20 cellular contexts compared by ENCODE assay signal in genomic region chr1:89802841-89803240, GRCh38. TPM values are rescaled to one million over a fixed set of nuclear protein-coding genes. Genes with fewer than 3 reads are reported as not detected.
DNase-seq lines count a peak whose midpoint lies in the region; ATAC-seq, FAIRE-seq and TF ChIP-seq lines count a peak whose summit lies in the region.
"Had no signal": no experiment of that assay in that cellular context is flagged by ENCODE, and none has a peak within 500 bp of the region (broad histone marks: within the 10 kb centered on the region; RNA-seq: fewer than 3 reads in every experiment).

No MANE protein-coding gene starts in this region.

- no peak overlapping the region for H3K27ac ChIP-seq in SK-N-SH (ENCODE audit: low read depth in 2 of 2, low read length in 1 of 2)
- H3K27ac ChIP-seq in astrocyte (ENCODE audit: low read depth, low read length), result no peak overlapping the region
- no peak overlapping the region for H3K27ac ChIP-seq in left ventricle myocardium inferior (replicated peaks)
- no peak overlapping the region for H3K27ac ChIP-seq in spleen
- H3K27ac ChIP-seq: BLaER1, Peyer's patch, SK-N-MC had no signal

- peaks cover 2% of the 10 kb centered on the region for H3K9me3 Mint-ChIP-seq in astrocyte (ENCODE audit: unreplicated experiment)

- no peak overlapping the region for H3K4me3 Mint-ChIP-seq in astrocyte (ENCODE audit: unreplicated experiment)
- H3K4me3 Mint-ChIP-seq: CD4-positive, CD25-positive, alpha-beta regulatory T cell; GM23338; H9 had no signal

- POLR2A ChIA-PET in SK-N-SH (lab: Yijun Ruan, JAX), result no interaction called here

- H3K27ac Mint-ChIP-seq in astrocyte (ENCODE audit: unreplicated experiment), result peak overlapping the region; percentile 41
- H3K27ac Mint-ChIP-seq: CD4-positive, CD25-positive, alpha-beta regulatory T cell; GM23338 had no signal

- TF ChIP-seq RAD21 in SK-N-SH (IDR thresholded peaks at IDR 0.05; ENCODE audit: low read length), result no peak

- H3K27me3 Mint-ChIP-seq in astrocyte (ENCODE audit: low read depth, unreplicated experiment), result peaks cover 6% of the 10 kb centered on the region

- no peak; the same call in 2 of the 3 replicates for ATAC-seq in SK-N-SH treated with all-trans-retinoic acid at 6 μM for 48 hours
- ATAC-seq: GM12878 had no signal

- TF ChIP-seq POLR2A in spleen (IDR thresholded peaks at IDR 0.05), result no peak

- TF ChIP-seq CTCF in SK-N-SH (IDR thresholded peaks at IDR 0.05) (no peak), astrocyte (IDR thresholded peaks at IDR 0.05; ENCODE audit: insufficient read depth, low read depth, low read length) (no peak), left ventricle myocardium inferior (IDR thresholded peaks at IDR 0.05; ENCODE audit: borderline replicate concordance) (no peak), spleen (IDR thresholded peaks at IDR 0.05 in 8 of 11, conservative IDR thresholded peaks at IDR 0.05 in 3 of 11) (no peak)

- CTCF ChIA-PET in SK-N-SH (lab: Yijun Ruan, JAX), result interaction anchor here (0.6 to 2.6 kb wide), 8 partner anchors 17 to 300 kb away, joined by 3 to 31 read pairs (median 4); partner anchors contain the start of gene LRRC8D

- peaks cover 2% of the 10 kb centered on the region for H3K4me1 Mint-ChIP-seq in astrocyte (ENCODE audit: low read depth, unreplicated experiment)

- no peaks in the 10 kb centered on the region for H3K9me2 ChIP-seq in SK-N-SH

- H4K20me1 ChIP-seq in SK-N-SH (ENCODE audit: insufficient read depth) (no peaks in the 10 kb centered on the region), astrocyte (ENCODE audit: insufficient read depth, low read length) (no peaks in the 10 kb centered on the region)
- H4K20me1 ChIP-seq: BLaER1 had no signal

- H3K9me3 ChIP-seq in SK-N-SH, result no peaks in the 10 kb centered on the region
- no peaks in the 10 kb centered on the region for H3K9me3 ChIP-seq in astrocyte (ENCODE audit: insufficient read depth, low read depth, low read length)
- H3K9me3 ChIP-seq in left ventricle myocardium inferior (replicated peaks), result no peaks in the 10 kb centered on the region
- H3K9me3 ChIP-seq in spleen, result no peaks in the 10 kb centered on the region
- H3K9me3 ChIP-seq: BLaER1, Peyer's patch had no signal

- DNase-seq in SK-N-SH, result no peak
- peak; percentile 37 for DNase-seq in HT1080 (ENCODE audit: low read depth)
- peak; percentile 14 for DNase-seq in astrocyte (ENCODE audit: low read depth)
- DNase-seq in left ventricle myocardium inferior, result no peak
- DNase-seq in dedifferentiated amniotic fluid mesenchymal stem cell (ENCODE audit: extremely low spot score), result no peak
- DNase-seq in spleen, result no peak
- DNase-seq: CD4-positive, CD25-positive, alpha-beta regulatory T cell; DND-41; GDM1; H9; NCI-H1436; NCI-H2227 treated with DMSO at 0.1 percent for 48 hours; OCI-M1; Peyer's patch; SIG-M5 had no signal

- FAIRE-seq in astrocyte (lab: Jason Lieb, UNC), result no peak
- FAIRE-seq: GM12878 had no signal

- 6% methylated on average over 2 of the region's 2 CpGs for WGBS in SK-N-SH (ENCODE audit: low lambda C conversion rate)
- WGBS in spleen, 5 donors, result 69 to 94% (median 86%) methylated on average over 2 of the region's 2 CpGs

- H3K79me2 ChIP-seq in SK-N-SH (ENCODE audit: insufficient read depth) (no peaks in the 10 kb centered on the region), astrocyte (ENCODE audit: insufficient read depth, low read length) (no peaks in the 10 kb centered on the region)

- TF ChIP-seq EP300 in SK-N-SH (IDR thresholded peaks at IDR 0.05; ENCODE audit: borderline replicate concordance in 1 of 2, low read depth in 1 of 2, low read length in 1 of 2), result no peak

- H3K27me3 ChIP-seq in SK-N-SH (ENCODE audit: insufficient read depth) (no peaks in the 10 kb centered on the region), astrocyte (ENCODE audit: insufficient read depth, low read length) (no peaks in the 10 kb centered on the region), left ventricle myocardium inferior (ENCODE audit: low read depth) (no peaks in the 10 kb centered on the region), spleen (replicated peaks in 1 of 7) (no peaks in the 10 kb centered on the region)
- H3K27me3 ChIP-seq: BLaER1, Peyer's patch had no signal

- peaks cover 3% of the 10 kb centered on the region for H3F3A ChIP-seq in SK-N-SH (replicated peaks; ENCODE audit: insufficient read depth)

- H3K4me3 ChIP-seq in SK-N-SH (ENCODE audit: low read depth in 2 of 2, low read length in 1 of 2) (no peak overlapping the region), astrocyte (ENCODE audit: insufficient read depth, low read depth, low read length) (no peak overlapping the region), left ventricle myocardium inferior (no peak overlapping the region), spleen (no peak overlapping the region)
- H3K4me3 ChIP-seq: BLaER1, GM12878, GM23338, Peyer's patch, SK-N-MC had no signal

- H3K9ac ChIP-seq in SK-N-SH (no peak overlapping the region), astrocyte (ENCODE audit: low read length) (no peak overlapping the region)
- H3K9ac ChIP-seq: BLaER1 had no signal

- peaks cover 2% of the 10 kb centered on the region for H3K36me3 Mint-ChIP-seq in astrocyte (ENCODE audit: low read depth, unreplicated experiment)
- H3K36me3 Mint-ChIP-seq: CD4-positive, CD25-positive, alpha-beta regulatory T cell had no signal

- H3K4me2 ChIP-seq in SK-N-SH (no peak overlapping the region), astrocyte (ENCODE audit: low read length) (no peak overlapping the region)
- H3K4me2 ChIP-seq: BLaER1, GM23338 had no signal

- intact Hi-C loops in left ventricle myocardium inferior (cut with micrococcal nuclease), result no loop called here
- intact Hi-C loops in spleen (cut with DNase I; ENCODE audit: low total_unique reads), result no loop called here

- H3K36me3 ChIP-seq in SK-N-SH (replicated peaks in 1 of 2; ENCODE audit: control insufficient read depth in 1 of 2, insufficient read depth in 2 of 2, low read length in 1 of 2) (no peaks in the 10 kb centered on the region), astrocyte (ENCODE audit: insufficient read depth, low read length) (no peaks in the 10 kb centered on the region), left ventricle myocardium inferior (no peaks in the 10 kb centered on the region), spleen (no peaks in the 10 kb centered on the region)
- H3K36me3 ChIP-seq: BLaER1, Peyer's patch had no signal

- H3K4me1 ChIP-seq in SK-N-SH (ENCODE audit: control insufficient read depth in 1 of 2, insufficient read depth in 2 of 2, low read depth in 1 of 2, low read length in 1 of 2) (peaks cover 0 to 2% of the 10 kb centered on the region in 2 experiments; a peak in 1 of 4 replicates), astrocyte (ENCODE audit: insufficient read depth, low read length) (no peaks in the 10 kb centered on the region), left ventricle myocardium inferior (no peaks in the 10 kb centered on the region), spleen (peaks cover 0 to 11% (median 7%) of the 10 kb centered on the region in 6 donors)
- H3K4me1 ChIP-seq: Peyer's patch had no signal

- H2AFZ ChIP-seq in SK-N-SH (ENCODE audit: low read depth), result no peak overlapping the region
- H2AFZ ChIP-seq in astrocyte (ENCODE audit: low read depth, low read length), result no peak overlapping the region

TF ChIP-seq in SK-N-SH, 30 proteins besides CTCF, POLR2A, EP300 and RAD21:
- 0 out of 2 replicates have a peak, but pooled peaks have one; percentile 8 for TF ChIP-seq NFIC (IDR thresholded peaks at IDR 0.05; ENCODE audit: borderline replicate concordance)
- TF ChIP-seq FOSL2 (IDR thresholded peaks at IDR 0.05; ENCODE audit: borderline replicate concordance, low read depth), result peak; percentile 26; the same call in 1 of the 2 replicates
- TF ChIP-seq CHD2 (IDR thresholded peaks at IDR 0.05; ENCODE audit: low read length, partially characterized antibody), result no peak
TF ChIP-seq in SK-N-SH: peak in this region for 2.

TF ChIP-seq in SK-N-SH treated with all-trans-retinoic acid at 6 μM for 48 hours, 23 proteins besides CTCF, POLR2A, EP300 and RAD21:
- no peak for TF ChIP-seq OSR1 (CRISPR knock-in tag; IDR thresholded peaks at IDR 0.05)
- TF ChIP-seq ZNF565 (CRISPR knock-in tag; conservative IDR thresholded peaks at IDR 0.05; ENCODE audit: low read depth), result no peak
- TF ChIP-seq ZNF70 (CRISPR knock-in tag; IDR thresholded peaks at IDR 0.05), result no peak
- no peak for TF ChIP-seq ZC3H10 (CRISPR knock-in tag; IDR thresholded peaks at IDR 0.05)
- no peak for TF ChIP-seq ESRRG (CRISPR knock-in tag; IDR thresholded peaks at IDR 0.05)
- no peak for TF ChIP-seq ARNTL (CRISPR knock-in tag; IDR thresholded peaks at IDR 0.05; ENCODE audit: borderline replicate concordance, low read depth)

RNA-seq across cellular contexts. Expression of gene LRRC8D, which starts 18.0 kb away (rescaled TPM):
- polyA plus RNA-seq in SK-N-SH (2012; rRNA removed) (15.0 and 21.5 TPM in 2 replicates), spleen (10 to 100 TPM; 12.8 to 14.4 (median 13.6) TPM)
- polyA plus RNA-seq in SK-N-SH (2012; cell fraction: cytosol; rRNA removed), result 15.3 and 16.7 TPM in 2 replicates
- 12.9 and 17.5 TPM in 2 replicates for polyA plus RNA-seq in SK-N-SH (2012; cell fraction: nucleus; rRNA removed)
- 15.2 and 22.2 TPM in 2 replicates for total RNA-seq in HT1080 (2014; rRNA removed; shearing (Covaris generic))
- 18.9 and 21.7 TPM in 2 replicates for polyA plus RNA-seq in HT1080 (2015; cell fraction: cytosol; rRNA removed)
- 15.5 and 18.3 TPM in 2 replicates for polyA plus RNA-seq in HT1080 (2015; cell fraction: nucleus; rRNA removed)
- total RNA-seq in astrocyte (34.1 and 36.9 TPM in 2 replicates), left ventricle myocardium inferior (6.4 TPM), spleen (10 to 100 TPM; 27.5 to 42.0 (median 37.0) TPM)

Comparison
In these comparisons a context has a peak if more than half of its experiments do, and no peak if none do; other contexts are left out.
1. DNase-seq: peak in HT1080 (single experiment) and astrocyte (single experiment); none in SK-N-SH (single experiment), left ventricle myocardium inferior (single experiment), dedifferentiated amniotic fluid mesenchymal stem cell (single experiment) and spleen (single experiment).